ENCODE assay signal across 16 cellular contexts in genomic region chr4:182745268-182745667, GRCh38.
DNase-seq lines count a peak whose midpoint lies in the region; ATAC-seq and TF ChIP-seq lines count a peak whose summit lies in the region.
"Had no signal": no experiment of that assay in that cellular context is flagged by ENCODE, and none has a peak within 500 bp of the region (broad histone marks: within the 10 kb centered on the region; RNA-seq: fewer than 3 reads in every experiment).

No MANE protein-coding gene starts in this region.

- no peak for ATAC-seq in HG03439 (IDR thresholded peaks at IDR 0.05; ENCODE audit: unreplicated experiment)
- ATAC-seq: GM12878, Panc1, sciatic nerve had no signal

- H3K9me3 ChIP-seq in WERI-Rb-1 (ENCODE audit: severe bottlenecking) (peaks cover 4% of the 10 kb centered on the region), Peyer's patch (no peaks in the 10 kb centered on the region)

- no peaks in the 10 kb centered on the region for H3K4me1 ChIP-seq in Peyer's patch
- H3K4me1 ChIP-seq: neural progenitor cell had no signal

- H3K4me3 ChIP-seq in fibroblast of villous mesenchyme (ENCODE audit: low read depth, low read length) (no peak overlapping the region), WERI-Rb-1 (ENCODE audit: low read depth, low read length) (no peak overlapping the region), Peyer's patch (no peak overlapping the region)
- H3K4me3 ChIP-seq: GM12878, neural progenitor cell had no signal

- no peak for TF ChIP-seq POLR2A in Peyer's patch (IDR thresholded peaks at IDR 0.05)

- no peaks in the 10 kb centered on the region for H3K27me3 ChIP-seq in WERI-Rb-1 (ENCODE audit: insufficient read depth, low read depth, severe bottlenecking)
- no peaks in the 10 kb centered on the region for H3K27me3 ChIP-seq in Peyer's patch
- H3K27me3 ChIP-seq: neural progenitor cell had no signal

- no peaks in the 10 kb centered on the region for H3K36me3 ChIP-seq in WERI-Rb-1
- H3K36me3 ChIP-seq in Peyer's patch: no peaks in the 10 kb centered on the region

- no peak for TF ChIP-seq CTCF in fibroblast of villous mesenchyme (IDR thresholded peaks at IDR 0.05; ENCODE audit: insufficient read depth, low read depth, low read length)
- no peak for TF ChIP-seq CTCF in WERI-Rb-1 (IDR thresholded peaks at IDR 0.05; ENCODE audit: low read depth, low read length)
- no peak for TF ChIP-seq CTCF in Peyer's patch (IDR thresholded peaks at IDR 0.05)

- H3K27ac ChIP-seq in WERI-Rb-1 (no peak overlapping the region), Peyer's patch (no peak overlapping the region)
- H3K27ac ChIP-seq: neural progenitor cell had no signal

- peak; percentile 63 for DNase-seq in DMS79 treated with DMSO at 0.1 percent for 48 hours (lab: John Stamatoyannopoulos, UW)
- DNase-seq in NCI-H1092 treated with DMSO at 0.1 percent for 48 hours (lab: John Stamatoyannopoulos, UW): peak; percentile 71
- peak; percentile 10 for DNase-seq in RPMI7951 (ENCODE audit: low read depth)
- peak; percentile 7 for DNase-seq in fibroblast of villous mesenchyme (ENCODE audit: low read depth)
- DNase-seq in islet precursor cell: no peak
- DNase-seq in WERI-Rb-1: no peak
- DNase-seq in Peyer's patch: no peak
- DNase-seq: activated CD4-positive, alpha-beta T cell treated with anti-CD3 and anti-CD28 coated beads, Interleukin-2, amount 50 U/mL, for 48 hours; aorta; NCI-H187; stimulated activated CD4-positive, alpha-beta T cell treated with anti-CD3 and anti-CD28 coated beads, Interleukin-4, amount 100 ng/mL, for 1 hour had no signal

Comparison
In these comparisons a context has a peak if more than half of its experiments do, and no peak if none do; other contexts are left out.
1. DNase-seq: peak in DMS79 treated with DMSO at 0.1 percent for 48 hours (single experiment), NCI-H1092 treated with DMSO at 0.1 percent for 48 hours (single experiment), RPMI7951 (single experiment) and fibroblast of villous mesenchyme (single experiment); none in islet precursor cell (single experiment), WERI-Rb-1 (single experiment) and Peyer's patch (0 of 3).